In the genomic region with DNA sequence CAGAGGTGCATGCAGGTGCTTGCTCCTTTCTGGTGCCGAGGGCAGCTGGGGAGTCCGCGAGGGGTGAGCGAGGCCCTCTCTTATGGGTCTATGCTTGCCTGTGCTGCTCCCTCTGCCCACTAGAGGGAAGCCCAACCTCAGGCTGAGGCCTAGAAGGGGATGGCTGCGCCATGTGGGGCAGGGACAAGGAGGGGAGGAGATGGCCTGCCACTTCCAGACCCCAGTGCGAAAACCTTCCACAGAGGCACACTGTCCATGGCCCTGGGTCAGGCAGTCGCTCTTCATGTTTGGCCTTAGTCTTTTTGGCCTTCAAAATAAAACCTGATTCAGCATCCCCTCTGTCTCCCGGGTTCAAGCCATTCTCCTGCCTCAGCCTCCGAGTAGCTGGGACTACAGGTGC, we compare ENCODE assay signal across 8 cellular contexts. TPM values are rescaled to one million over a fixed set of nuclear protein-coding genes. Genes with fewer than 3 reads are reported as not detected.
DNase-seq lines count a peak whose midpoint lies in the region; ATAC-seq and TF ChIP-seq lines count a peak whose summit lies in the region.

No MANE protein-coding gene starts in this region.

- peak; percentile 85 to 90 for TF ChIP-seq CTCF in Caco-2 (IDR thresholded peaks at IDR 0.05; ENCODE audit: insufficient read depth in 1 of 2, low read depth in 1 of 2, low read length in 1 of 2, severe bottlenecking in 1 of 2, unreplicated experiment in 1 of 2)
- peak; percentile 89 for TF ChIP-seq CTCF in HFF-Myc (IDR thresholded peaks at IDR 0.05; ENCODE audit: low read depth, low read length, missing control alignments)
- TF ChIP-seq CTCF in choroid plexus epithelial cell (conservative IDR thresholded peaks at IDR 0.05; ENCODE audit: low read depth, low read length), result peak; percentile 89
- TF ChIP-seq CTCF in right lobe of liver (IDR thresholded peaks at IDR 0.05), result peak; percentile 67 to 82 (median 78)

- intact Hi-C loops in Caco-2 (cut with micrococcal nuclease; ENCODE audit: unreplicated experiment) (loop anchor here (1.0 to 10.0 kb wide), 2 partner anchors 26 to 222 kb away; partner anchors contain the start of gene GPATCH4), right lobe of liver (cut with DNase I) (loop anchor here in 1 of 2 donors (10.0 kb wide), 1 partner anchor 232 kb away; the partner anchor contains the start of gene HAPLN2)

- H3K4me1 Mint-ChIP-seq in Caco-2 (ENCODE audit: low read depth, unreplicated experiment), result no peaks in the 10 kb centered on the region

- no peaks in the 10 kb centered on the region for H3K36me3 Mint-ChIP-seq in Caco-2 (ENCODE audit: insufficient read depth, unreplicated experiment)

- no peak overlapping the region for H3K27ac Mint-ChIP-seq in Caco-2 (ENCODE audit: unreplicated experiment)

- H3K27me3 Mint-ChIP-seq in Caco-2 (ENCODE audit: insufficient read depth, unreplicated experiment), result no peaks in the 10 kb centered on the region

- ATAC-seq in right lobe of liver (peak; percentile 86 to 92 (median 88)), HG03439 (IDR thresholded peaks at IDR 0.05; ENCODE audit: unreplicated experiment) (no peak)

- H3K27me3 ChIP-seq in Caco-2 (replicated peaks; ENCODE audit: control insufficient read depth, insufficient read depth, low read length) (no peaks in the 10 kb centered on the region), right lobe of liver (no peaks in the 10 kb centered on the region)

- H3K9me3 ChIP-seq in Caco-2 (no peaks in the 10 kb centered on the region), right lobe of liver (no peaks in the 10 kb centered on the region)

- DNase-seq in Caco-2 (peak; percentile 76 to 77), HFF-Myc (ENCODE audit: extremely low read depth, low read depth) (peak; percentile 14), NCI-H226 (peak; percentile 24), choroid plexus epithelial cell (ENCODE audit: low read depth) (peak; percentile 70), right lobe of liver (peak; percentile 63 to 69 (median 66))
- DNase-seq in activated CD4-positive, alpha-beta T cell treated with anti-CD3 and anti-CD28 coated beads for 4 hours, result peak; percentile 51 to 59
- peak; percentile 17 for DNase-seq in stimulated activated CD8-positive, alpha-beta memory T cell treated with anti-CD3 and anti-CD28 coated beads, Interleukin-12 subunit alpha, Interleukin-12 subunit beta, amount 100 ng/mL, for 4 hours (ENCODE audit: low read depth)

- H3K27ac ChIP-seq in right lobe of liver, result no peak overlapping the region

- no peaks in the 10 kb centered on the region for H3K9me3 Mint-ChIP-seq in Caco-2 (ENCODE audit: unreplicated experiment)

- H3K4me3 ChIP-seq in Caco-2 (ENCODE audit: low read depth, low read length) (no peak overlapping the region), HFF-Myc (replicated peaks; ENCODE audit: low read depth, low read length) (no peak overlapping the region), choroid plexus epithelial cell (ENCODE audit: low read depth, low read length) (no peak overlapping the region), right lobe of liver (no peak overlapping the region)

- H3K4me3 Mint-ChIP-seq in Caco-2 (ENCODE audit: unreplicated experiment), result no peak overlapping the region

- TF ChIP-seq POLR2A in right lobe of liver (IDR thresholded peaks at IDR 0.05), result no peak

- CTCF ChIA-PET in Caco-2 (lab: Charles Lee), result interaction anchor here (1.0 to 5.5 kb wide), 3 partner anchors 17 to 75 kb away, joined by 3 to 163 read pairs (median 5); no protein-coding TSS in a partner anchor

- POLR2A ChIA-PET in Caco-2 (lab: Charles Lee), result no interaction called here

- H3K36me3 ChIP-seq in Caco-2 (ENCODE audit: control insufficient read depth, insufficient read depth, low read length) (no peaks in the 10 kb centered on the region), right lobe of liver (no peaks in the 10 kb centered on the region)

- H3K4me1 ChIP-seq in Caco-2 (peaks cover 21% of the 10 kb centered on the region), right lobe of liver (no peaks in the 10 kb centered on the region)

- BruUV-seq in Caco-2 (replicated peaks; lab: Mats Ljungman, UMichigan), result no TSS peak

- WGBS in right lobe of liver (ENCODE audit: insufficient coverage, low coverage, low lambda C conversion rate, missing lambda C conversion rate), result 58% methylated on average over 5 of the region's 9 CpGs

RNA-seq across cellular contexts. Expression of gene RHBG, which starts 14.0 kb away (rescaled TPM):
- total RNA-seq in Caco-2 (2022), result 4.6 and 6.5 TPM in 2 replicates
- total RNA-seq in right lobe of liver, result 1 to 10 TPM in 2 of 6 experiments, under 1 TPM in 2, not detected in 2; 0.42 to 1.6 (median 1.1) TPM

RNA-seq across cellular contexts. Expression of gene TSACC, which starts 44.7 kb away (rescaled TPM):
- total RNA-seq in Caco-2 (2022) (2.8 and 3.9 TPM in 2 replicates), right lobe of liver (1 to 10 TPM in 2 of 6 experiments, under 1 TPM in 2, not detected in 2; 0.37 to 1.1 (median 0.99) TPM)

RNA-seq across cellular contexts. Expression of gene CCT3, which starts 44.9 kb away (rescaled TPM):
- total RNA-seq in Caco-2 (2022), result 340 and 380 TPM in 2 replicates
- 100 to 1,000 TPM in 3 of 6 experiments, 10 to 100 TPM in 3; 79.3 to 179 (median 115) TPM for total RNA-seq in right lobe of liver

Comparison
In these comparisons a context has a peak if more than half of its experiments do, and no peak if none do; other contexts are left out.
1. DNase-seq: peak in every context shown above with its lines; median percentile 76 in Caco-2; 70 in choroid plexus epithelial cell; 66 in right lobe of liver; 55 in activated CD4-positive, alpha-beta T cell treated with anti-CD3 and anti-CD28 coated beads for 4 hours; 24 in NCI-H226; 17 in stimulated activated CD8-positive, alpha-beta memory T cell treated with anti-CD3 and anti-CD28 coated beads, Interleukin-12 subunit alpha, Interleukin-12 subunit beta, amount 100 ng/mL, for 4 hours; 14 in HFF-Myc.